Comparison of ENCODE assay signal across 32 cellular contexts in the genomic region with DNA sequence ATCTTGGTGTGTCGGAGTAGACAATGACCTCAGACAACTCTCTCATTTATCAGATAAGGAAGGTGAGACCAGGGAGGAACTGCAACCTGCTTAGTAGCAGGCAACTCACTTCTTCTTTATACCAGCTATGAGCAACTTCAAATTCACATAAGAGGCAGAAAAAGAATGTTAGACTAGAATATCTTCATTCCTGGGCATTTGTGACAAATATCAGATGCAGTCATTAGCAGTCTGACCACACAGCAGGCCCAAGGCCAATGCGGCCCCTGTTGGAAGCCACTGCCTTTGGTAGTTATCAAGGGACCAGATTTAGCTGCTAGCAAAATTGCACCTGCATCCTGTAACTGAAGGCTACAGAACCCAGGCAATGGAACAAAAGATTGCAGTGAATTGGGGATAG.
"Had no signal": no experiment of that assay in that cellular context is flagged by ENCODE, and none has a peak within 500 bp of the region (broad histone marks: within the 10 kb centered on the region; RNA-seq: fewer than 3 reads in every experiment).

No MANE protein-coding gene starts in this region.

- H3K36me3 ChIP-seq: adrenal gland had no signal

- H3K9me3 ChIP-seq: adrenal gland had no signal

- DNase-seq: activated CD4-positive, alpha-beta T cell treated with anti-CD3 and anti-CD28 coated beads, Interleukin-2, amount 10 ng/mL, durations not matched to agents 24 days and 14 days; activated CD4-positive, alpha-beta T cell treated with anti-CD3 and anti-CD28 coated beads, Interleukin-2, amount 50 U/mL, for 4 hours; activated CD8-positive, alpha-beta T cell treated with anti-CD3 and anti-CD28 coated beads for 36 hours; activated effector memory CD4-positive, alpha-beta T cell treated with anti-CD3 and anti-CD28 coated beads, Interleukin-2, amount 50 U/mL, for 16 hours; activated naive CD4-positive, alpha-beta T cell treated with anti-CD3 and anti-CD28 coated beads for 36 hours; activated T-cell treated with anti-CD3 and anti-CD28 coated beads, Interleukin-2, amount 50 U/mL, for 1 hour; activated T-cell treated with anti-CD3 and anti-CD28 coated beads, Interleukin-2, amount 50 U/mL, for 72 hours; adrenal gland; caudate nucleus; cerebellar nuclear complex; Kasumi-1; KG1; MM.1S; NCI-H1092 treated with DMSO at 0.1 percent for 48 hours; NCI-H1417; NCI-H1694; NCI-H1930; NCI-H2081 treated with DMSO at 0.1 percent for 48 hours; NCI-H510A treated with DMSO at 0.1 percent for 48 hours; NCI-H526 treated with DMSO at 0.1 percent for 48 hours; NCI-H774; NK-92 treated with Interleukin-12 subunit alpha and Interleukin-12 subunit beta, amount 100 ng/mL, for 24 hours; Right ventricle myocardium superior; SW 1271; T-helper 1 cell; T-helper 2 cell; T-helper 9 cell had no signal

- H3K4me1 ChIP-seq: adrenal gland had no signal

- H3K4me3 ChIP-seq: adrenal gland had no signal

- ATAC-seq: activated CD8-positive, alpha-beta T cell treated with anti-CD3 and anti-CD28 coated beads for 36 hours; activated naive CD4-positive, alpha-beta T cell treated with anti-CD3 and anti-CD28 coated beads, Interleukin-2, amount 50 U/mL, for 72 hours; activated T-cell treated with anti-CD3 and anti-CD28 coated beads, Interleukin-2, amount 50 U/mL, for 72 hours; activated T-helper 17 cell treated with anti-CD3 and anti-CD28 coated beads, Interleukin-2, amount 50 U/mL, for 72 hours had no signal

- H3K27ac ChIP-seq: adrenal gland, VCaP had no signal

- H3K27me3 ChIP-seq: adrenal gland had no signal

- FAIRE-seq: astrocyte, bronchial epithelial cell had no signal
